ENCODE assay signal across 8 cellular contexts in genomic region chr14:78566017-78566858, GRCh38.
DNase-seq lines count a peak whose midpoint lies in the region; ATAC-seq, FAIRE-seq and TF ChIP-seq lines count a peak whose summit lies in the region.

No MANE protein-coding gene starts in this region.

- DNase-seq in DMS79 treated with DMSO at 0.1 percent for 48 hours (lab: John Stamatoyannopoulos, UW) = peak; percentile 73
- peak in 1 of 2 experiments; percentile 44 for DNase-seq in PC-9
- DNase-seq in activated effector memory CD4-positive, alpha-beta T cell treated with anti-CD3 and anti-CD28 coated beads, Interleukin-2, amount 50 U/mL, for 16 hours = peak; percentile 77
- peak; percentile 17 to 59 for DNase-seq in frontal cortex (ENCODE audit: low spot score in 2 of 2)
- peak; percentile 11 for DNase-seq in non-pigmented ciliary epithelial cell (ENCODE audit: low read depth)
- peak; percentile 75 to 83 for DNase-seq in thyroid gland

- no peak overlapping the region for H2AFZ ChIP-seq in PC-9

- CTCF ChIA-PET in PC-9 (lab: Charles Lee) = interaction anchor here (0.6 to 0.7 kb wide), 4 partner anchors 11 to 936 kb away, joined by 3 to 5 read pairs (median 3); no protein-coding TSS in a partner anchor

- peak; percentile 67 for TF ChIP-seq CTCF in PC-9 (conservative IDR thresholded peaks at IDR 0.05)
- peak in 5 of 6 experiments; percentile 41 to 83 (median 71) for TF ChIP-seq CTCF in thyroid gland (IDR thresholded peaks at IDR 0.05)

- H3K27me3 ChIP-seq in PC-9 (ENCODE audit: insufficient read depth, low read depth) (no peaks in the 10 kb centered on the region), thyroid gland (no peaks in the 10 kb centered on the region)

- H3K4me3 ChIP-seq in PC-9 = no peak overlapping the region; the same call in 1 of the 2 replicates
- H3K4me3 ChIP-seq in thyroid gland (replicated peaks in 1 of 3) = no peak overlapping the region

- H4K20me1 ChIP-seq in PC-9 (ENCODE audit: insufficient read depth) = no peaks in the 10 kb centered on the region

- peak overlapping the region; percentile 49 for H3K4me2 ChIP-seq in PC-9

- no peaks in the 10 kb centered on the region for H3K79me2 ChIP-seq in PC-9 (ENCODE audit: low read depth)

- WGBS in thyroid gland, 2 donors = 25 to 28% methylated on average over 16 of the region's 16 CpGs

- no peak for FAIRE-seq in frontal cortex (lab: Jason Lieb, UNC)

- no peak for TF ChIP-seq POLR2A in thyroid gland (IDR thresholded peaks at IDR 0.05)

- H3K27ac ChIP-seq in PC-9 (no peak overlapping the region), thyroid gland (no peak overlapping the region)

- no peaks in the 10 kb centered on the region for H3F3A ChIP-seq in PC-9 (ENCODE audit: insufficient read depth, low read depth)

- TF ChIP-seq RAD21 in Ishikawa (IDR thresholded peaks at IDR 0.05; ENCODE audit: low read depth) = peak; percentile 71

- POLR2A ChIA-PET in PC-9 (lab: Charles Lee; ENCODE audit: unreplicated experiment) = no interaction called here

- BruUV-seq in PC-9 (replicated peaks; lab: Mats Ljungman, UMichigan) = no TSS peak

- TF ChIP-seq EP300 in Ishikawa (IDR thresholded peaks at IDR 0.05; ENCODE audit: borderline replicate concordance) = no peak

- H3K36me3 ChIP-seq in PC-9 (ENCODE audit: low read depth) = no peaks in the 10 kb centered on the region
- H3K36me3 ChIP-seq in thyroid gland = no peaks in the 10 kb centered on the region

- ATAC-seq in GM21576 (IDR thresholded peaks at IDR 0.05; ENCODE audit: unreplicated experiment) = peak; percentile 88

- no peaks in the 10 kb centered on the region for H3K9me2 ChIP-seq in PC-9 (ENCODE audit: insufficient read depth)

- H3K9me3 ChIP-seq in PC-9 (ENCODE audit: insufficient read depth, low read depth) (no peaks in the 10 kb centered on the region), thyroid gland (no peaks in the 10 kb centered on the region)

- intact Hi-C loops in PC-9 (cut with micrococcal nuclease; ENCODE audit: unreplicated experiment) (loop anchor here (2.0 kb wide), 2 partner anchors 543 to 703 kb away; no protein-coding TSS in a partner anchor), thyroid gland (cut with DNase I) (loop anchor here (10.0 kb wide), 2 partner anchors 701 to 911 kb away; no protein-coding TSS in a partner anchor)

- H3K4me1 ChIP-seq in PC-9 (replicated peaks; ENCODE audit: insufficient read depth) (no peaks in the 10 kb centered on the region), thyroid gland (no peaks in the 10 kb centered on the region)

TF ChIP-seq in Ishikawa, 13 proteins besides CTCF, POLR2A, EP300 and RAD21:
- TF ChIP-seq YY1 (IDR thresholded peaks at IDR 0.05; ENCODE audit: low read depth) (peak; percentile 51; the same call in 1 of the 2 replicates), CEBPB (IDR thresholded peaks at IDR 0.05) (no peak)
